Comparison of ENCODE assay signal across 36 cellular contexts in the genomic region with DNA sequence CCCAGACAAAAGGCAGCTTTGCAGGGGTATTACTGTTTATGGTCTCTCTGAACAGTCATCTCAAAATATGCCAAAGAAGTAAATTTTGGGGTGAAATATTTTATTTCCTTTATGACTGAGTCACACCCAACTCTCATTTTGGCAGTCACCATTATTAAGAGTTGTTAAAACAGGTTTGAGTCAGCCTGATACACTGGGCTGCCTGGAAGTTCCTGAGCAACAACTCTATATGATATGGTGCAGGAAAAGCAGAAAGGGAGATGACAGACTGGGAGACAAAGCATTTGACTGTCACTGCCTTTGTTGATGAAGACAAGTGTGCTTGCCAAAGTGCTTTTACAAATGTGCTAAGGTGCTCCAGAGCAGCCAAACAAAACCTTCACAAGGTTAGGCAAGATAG.
"Had no signal": no experiment of that assay in that cellular context is flagged by ENCODE, and none has a peak within 500 bp of the region (broad histone marks: within the 10 kb centered on the region; RNA-seq: fewer than 3 reads in every experiment).

No MANE protein-coding gene starts in this region.

- DNase-seq: activated CD4-positive, alpha-beta memory T cell treated with anti-CD3 and anti-CD28 coated beads, Interleukin-2, amount 10 ng/mL, durations not matched to agents 7 days and 5 days; activated CD4-positive, alpha-beta T cell treated with anti-CD3 and anti-CD28 coated beads for 1 hour; activated CD4-positive, alpha-beta T cell treated with anti-CD3 and anti-CD28 coated beads for 48 hours; activated CD4-positive, CD25-positive, alpha-beta regulatory T cell; activated CD8-positive, alpha-beta memory T cell treated with anti-CD3 and anti-CD28 coated beads for 24 hours; activated CD8-positive, alpha-beta memory T cell treated with anti-CD3 and anti-CD28 coated beads, Interleukin-2, amount 10 ng/mL, durations not matched to agents 7 days and 5 days; activated CD8-positive, alpha-beta memory T cell treated with anti-CD3 and anti-CD28 coated beads, Interleukin-2, amount 50 U/mL, for 48 hours; activated effector memory CD4-positive, alpha-beta T cell treated with Interleukin-2 at 50 U/mL for 16 hours; activated naive CD4-positive, alpha-beta T cell treated with anti-CD3 and anti-CD28 coated beads, Interleukin-2, amount 10 ng/mL, durations not matched to agents 7 days and 5 days; activated naive CD8-positive, alpha-beta T cell treated with anti-CD3 and anti-CD28 coated beads, Interleukin-2, amount 50 U/mL, for 24 hours; activated T-cell treated with anti-CD3 and anti-CD28 coated beads, Interleukin-2, amount 50 U/mL, for 48 hours; anterior cingulate cortex; brain microvascular endothelial cell; NCI-H1092 treated with DMSO at 0.1 percent for 48 hours; NCI-H1417; NCI-H146; NCI-H187; NCI-H2029 treated with DMSO at 0.1 percent for 48 hours; NCI-H2107; NCI-H345; NCI-H526; NCI-H748 treated with DMSO at 0.1 percent for 48 hours; NK-92 treated with Interleukin-12 subunit alpha and Interleukin-12 subunit beta, amount 100 ng/mL, for 24 hours; Peyer's patch; SIG-M5; T-cell; T-helper 17 cell; T-helper 9 cell; WERI-Rb-1 had no signal

- H3K27me3 ChIP-seq: brain microvascular endothelial cell, cardiac muscle cell, Peyer's patch had no signal

- H3K4me1 Mint-ChIP-seq: activated CD4-positive, alpha-beta memory T cell treated with anti-CD3 and anti-CD28 coated beads, Interleukin-2, amount 10 ng/mL, durations not matched to agents 7 days and 5 days; activated CD8-positive, alpha-beta memory T cell treated with anti-CD3 and anti-CD28 coated beads, Interleukin-2, amount 10 ng/mL, durations not matched to agents 7 days and 5 days; activated naive CD4-positive, alpha-beta T cell treated with anti-CD3 and anti-CD28 coated beads, Interleukin-2, amount 10 ng/mL, durations not matched to agents 7 days and 5 days; activated naive CD8-positive, alpha-beta T cell treated with anti-CD3 and anti-CD28 coated beads, Interleukin-2, amount 50 U/mL, for 24 hours; T-cell; T-helper 17 cell had no signal

- H3K4me1 ChIP-seq: Peyer's patch had no signal

- H3K4me3 ChIP-seq: cardiac muscle cell, K562, Peyer's patch had no signal

- H3K9me3 ChIP-seq: Peyer's patch had no signal

- H3K36me3 ChIP-seq: brain microvascular endothelial cell, cardiac muscle cell, Peyer's patch, WERI-Rb-1 had no signal

- H3K27me3 Mint-ChIP-seq: activated CD4-positive, alpha-beta memory T cell treated with anti-CD3 and anti-CD28 coated beads, Interleukin-2, amount 10 ng/mL, durations not matched to agents 7 days and 5 days; activated CD8-positive, alpha-beta memory T cell treated with anti-CD3 and anti-CD28 coated beads, Interleukin-2, amount 10 ng/mL, durations not matched to agents 7 days and 5 days; activated naive CD4-positive, alpha-beta T cell treated with anti-CD3 and anti-CD28 coated beads, Interleukin-2, amount 10 ng/mL, durations not matched to agents 7 days and 5 days; activated naive CD8-positive, alpha-beta T cell; activated naive CD8-positive, alpha-beta T cell treated with anti-CD3 and anti-CD28 coated beads, Interleukin-2, amount 50 U/mL, for 24 hours; T-cell; T-helper 17 cell had no signal

- H3K27ac Mint-ChIP-seq: activated CD4-positive, alpha-beta memory T cell treated with anti-CD3 and anti-CD28 coated beads, Interleukin-2, amount 10 ng/mL, durations not matched to agents 7 days and 5 days; activated CD8-positive, alpha-beta memory T cell treated with anti-CD3 and anti-CD28 coated beads, Interleukin-2, amount 10 ng/mL, durations not matched to agents 7 days and 5 days; activated naive CD4-positive, alpha-beta T cell treated with anti-CD3 and anti-CD28 coated beads, Interleukin-2, amount 10 ng/mL, durations not matched to agents 7 days and 5 days; activated naive CD8-positive, alpha-beta T cell; activated naive CD8-positive, alpha-beta T cell treated with anti-CD3 and anti-CD28 coated beads, Interleukin-2, amount 50 U/mL, for 24 hours; T-cell; T-helper 17 cell had no signal

- H3K27ac ChIP-seq: brain microvascular endothelial cell, cardiac muscle cell, Peyer's patch, RWPE1, WERI-Rb-1 had no signal

- ATAC-seq: activated CD8-positive, alpha-beta memory T cell treated with anti-CD3 and anti-CD28 coated beads, Interleukin-2, amount 10 ng/mL, durations not matched to agents 7 days and 5 days; activated naive CD8-positive, alpha-beta T cell treated with anti-CD3 and anti-CD28 coated beads, Interleukin-2, amount 50 U/mL, for 24 hours; K562; PC-3; Right ventricle myocardium inferior; SK-N-SH treated with all-trans-retinoic acid at 6 μM for 48 hours; T-cell; T-helper 17 cell had no signal

- H3K36me3 Mint-ChIP-seq: activated CD8-positive, alpha-beta memory T cell treated with anti-CD3 and anti-CD28 coated beads, Interleukin-2, amount 10 ng/mL, durations not matched to agents 7 days and 5 days; activated naive CD4-positive, alpha-beta T cell treated with anti-CD3 and anti-CD28 coated beads, Interleukin-2, amount 10 ng/mL, durations not matched to agents 7 days and 5 days; activated naive CD8-positive, alpha-beta T cell; T-cell had no signal

- H3K4me3 Mint-ChIP-seq: activated CD4-positive, alpha-beta memory T cell treated with anti-CD3 and anti-CD28 coated beads, Interleukin-2, amount 10 ng/mL, durations not matched to agents 7 days and 5 days; activated CD8-positive, alpha-beta memory T cell treated with anti-CD3 and anti-CD28 coated beads, Interleukin-2, amount 10 ng/mL, durations not matched to agents 7 days and 5 days; activated naive CD4-positive, alpha-beta T cell treated with anti-CD3 and anti-CD28 coated beads, Interleukin-2, amount 10 ng/mL, durations not matched to agents 7 days and 5 days; activated naive CD8-positive, alpha-beta T cell; activated naive CD8-positive, alpha-beta T cell treated with anti-CD3 and anti-CD28 coated beads, Interleukin-2, amount 50 U/mL, for 24 hours; T-cell; T-helper 17 cell had no signal
